In the genomic region with DNA sequence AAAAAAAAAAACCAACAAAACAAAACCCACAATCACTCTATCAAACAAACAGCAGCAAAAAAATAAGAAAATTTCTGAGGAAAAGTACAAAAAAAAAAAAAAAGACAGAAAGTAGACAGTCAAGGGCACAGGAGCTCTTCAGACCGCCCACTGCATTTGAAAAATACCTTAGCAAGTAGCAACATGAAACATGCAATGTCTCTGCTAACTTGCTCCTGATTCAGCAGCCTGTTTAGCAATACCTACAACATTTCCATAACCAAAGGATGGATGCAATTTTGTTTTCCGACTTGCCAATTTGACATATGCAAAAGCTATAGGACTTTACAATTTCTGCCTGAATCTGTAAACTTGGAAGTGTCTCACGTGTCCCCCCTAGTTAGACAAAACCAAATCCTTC, we compare ENCODE assay signal across 20 cellular contexts. TPM values are rescaled to one million over a fixed set of nuclear protein-coding genes. Genes with fewer than 3 reads are reported as not detected.
DNase-seq lines count a peak whose midpoint lies in the region; ATAC-seq and TF ChIP-seq lines count a peak whose summit lies in the region.
"Had no signal": no experiment of that assay in that cellular context is flagged by ENCODE, and none has a peak within 500 bp of the region (broad histone marks: within the 10 kb centered on the region; RNA-seq: fewer than 3 reads in every experiment).

No MANE protein-coding gene starts in this region.

- peaks cover 59% of the 10 kb centered on the region for H3K4me1 Mint-ChIP-seq in activated CD8-positive, alpha-beta T cell treated with anti-CD3 and anti-CD28 coated beads for 36 hours (ENCODE audit: low read depth)
- peaks cover 22% of the 10 kb centered on the region for H3K4me1 Mint-ChIP-seq in activated CD8-positive, alpha-beta T cell treated with anti-CD3 and anti-CD28 coated beads, Interleukin-2, amount 10 ng/mL, durations not matched to agents 7 days and 5 days (ENCODE audit: low read depth)

- no peaks in the 10 kb centered on the region for H3K27me3 ChIP-seq in HUES48 (ENCODE audit: control insufficient read depth, insufficient read depth, low read length)
- H3K27me3 ChIP-seq: BLaER1 treated with 17β-estradiol and CSF1 and Interleukin-3, amounts not matched to agents 10 nM and 100 nM; MG63; pancreas; stomach; upper lobe of left lung had no signal

- H3K9me3 Mint-ChIP-seq in activated CD8-positive, alpha-beta T cell treated with anti-CD3 and anti-CD28 coated beads for 36 hours: no peaks in the 10 kb centered on the region
- H3K9me3 Mint-ChIP-seq in activated CD8-positive, alpha-beta T cell treated with anti-CD3 and anti-CD28 coated beads, Interleukin-2, amount 10 ng/mL, durations not matched to agents 7 days and 5 days (ENCODE audit: insufficient read depth): no peaks in the 10 kb centered on the region
- H3K9me3 Mint-ChIP-seq: T-helper 2 cell treated with Interferon-gamma antibody and Interleukin-4, amounts not matched to agents 5 μg/mL and 100 μg/mL, for 36 hours had no signal

- 0 out of 2 replicates have a peak overlapping the region, but pooled peaks have one; percentile 10 for H3K9ac ChIP-seq in HUES48 (ENCODE audit: low read depth, low read length)

- H3K27me3 Mint-ChIP-seq in activated CD8-positive, alpha-beta T cell treated with anti-CD3 and anti-CD28 coated beads for 36 hours: no peaks in the 10 kb centered on the region
- H3K27me3 Mint-ChIP-seq in activated CD8-positive, alpha-beta T cell treated with anti-CD3 and anti-CD28 coated beads, Interleukin-2, amount 10 ng/mL, durations not matched to agents 7 days and 5 days (ENCODE audit: low read depth): no peaks in the 10 kb centered on the region

- H3K36me3 Mint-ChIP-seq in activated CD8-positive, alpha-beta T cell treated with anti-CD3 and anti-CD28 coated beads for 36 hours (ENCODE audit: low read depth): peaks cover 26% of the 10 kb centered on the region
- H3K36me3 Mint-ChIP-seq in activated CD8-positive, alpha-beta T cell treated with anti-CD3 and anti-CD28 coated beads, Interleukin-2, amount 10 ng/mL, durations not matched to agents 7 days and 5 days (ENCODE audit: low read depth): peaks cover 56% of the 10 kb centered on the region

- no peak overlapping the region for H3K4me3 Mint-ChIP-seq in activated CD8-positive, alpha-beta T cell treated with anti-CD3 and anti-CD28 coated beads for 36 hours
- no peak overlapping the region for H3K4me3 Mint-ChIP-seq in activated CD8-positive, alpha-beta T cell treated with anti-CD3 and anti-CD28 coated beads, Interleukin-2, amount 10 ng/mL, durations not matched to agents 7 days and 5 days
- H3K4me3 Mint-ChIP-seq: T-helper 2 cell treated with Interferon-gamma antibody and Interleukin-4, amounts not matched to agents 5 μg/mL and 100 μg/mL, for 36 hours had no signal

- no peak for ATAC-seq in activated CD8-positive, alpha-beta T cell treated with anti-CD3 and anti-CD28 coated beads for 36 hours
- no peak for ATAC-seq in activated CD8-positive, alpha-beta T cell treated with anti-CD3 and anti-CD28 coated beads, Interleukin-2, amount 10 ng/mL, durations not matched to agents 7 days and 5 days
- ATAC-seq: GM12878, HCT116, pancreas had no signal

- peak overlapping the region; percentile 56 for H3K27ac Mint-ChIP-seq in activated CD8-positive, alpha-beta T cell treated with anti-CD3 and anti-CD28 coated beads for 36 hours
- H3K27ac Mint-ChIP-seq in activated CD8-positive, alpha-beta T cell treated with anti-CD3 and anti-CD28 coated beads, Interleukin-2, amount 10 ng/mL, durations not matched to agents 7 days and 5 days: no peak overlapping the region
- H3K27ac Mint-ChIP-seq: T-helper 2 cell treated with Interferon-gamma antibody and Interleukin-4, amounts not matched to agents 5 μg/mL and 100 μg/mL, for 36 hours had no signal

- no peak overlapping the region for H3K27ac ChIP-seq in HUES48 (ENCODE audit: low read depth, low read length)
- H3K27ac ChIP-seq: BLaER1 treated with 17β-estradiol and CSF1 and Interleukin-3, amounts not matched to agents 10 nM and 100 nM; pancreas; stomach; upper lobe of left lung had no signal

- H3K4me1 ChIP-seq in HUES48 (ENCODE audit: control insufficient read depth, insufficient read depth, low read length): no peaks in the 10 kb centered on the region
- H3K4me1 ChIP-seq: pancreas had no signal

- POLR2A ChIA-PET in activated CD8-positive, alpha-beta T cell treated with anti-CD3 and anti-CD28 coated beads for 36 hours (lab: Charles Lee): interaction anchor here (0.6 to 0.7 kb wide), 2 partner anchors 51 to 66 kb away, joined by 3 read pairs; no protein-coding TSS in a partner anchor
- POLR2A ChIA-PET in activated CD8-positive, alpha-beta T cell treated with anti-CD3 and anti-CD28 coated beads, Interleukin-2, amount 10 ng/mL, durations not matched to agents 7 days and 5 days (lab: Charles Lee): no interaction called here

- DNase-seq in activated CD8-positive, alpha-beta T cell treated with anti-CD3 and anti-CD28 coated beads for 36 hours: no peak
- DNase-seq in activated CD8-positive, alpha-beta T cell treated with anti-CD3 and anti-CD28 coated beads, Interleukin-2, amount 10 ng/mL, durations not matched to agents 7 days and 5 days: no peak
- DNase-seq in epithelial cell of esophagus (ENCODE audit: low read depth) (peak; percentile 93), putamen (ENCODE audit: low spot score) (peak; percentile 7), RPMI8226 (no peak), glomerular visceral epithelial cell (ENCODE audit: extremely low spot score) (no peak), GM10266 (ENCODE audit: extremely low spot score) (no peak)
- DNase-seq: activated CD4-positive, CD25-positive, alpha-beta regulatory T cell; activated effector memory CD4-positive, alpha-beta T cell treated with anti-CD3 and anti-CD28 coated beads, Interleukin-2, amount 50 U/mL, for 16 hours; GF-D8; MG63; NCI-H146; pancreas; stomach; upper lobe of left lung had no signal

- intact Hi-C loops in activated CD8-positive, alpha-beta T cell treated with anti-CD3 and anti-CD28 coated beads for 36 hours (cut with micrococcal nuclease): no loop called here

- H3K4me3 ChIP-seq in HUES48 (ENCODE audit: low read depth, low read length) (no peak overlapping the region), epithelial cell of esophagus (ENCODE audit: low read length) (no peak overlapping the region)
- H3K4me3 ChIP-seq: BLaER1 treated with 17β-estradiol and CSF1 and Interleukin-3, amounts not matched to agents 10 nM and 100 nM; GM12878; MG63; pancreas; stomach; upper lobe of left lung had no signal

- peaks cover 15% of the 10 kb centered on the region for H3K36me3 ChIP-seq in HUES48 (ENCODE audit: control insufficient read depth, insufficient read depth, low read length)

- TF ChIP-seq CTCF in activated CD8-positive, alpha-beta T cell treated with anti-CD3 and anti-CD28 coated beads for 36 hours (IDR thresholded peaks at IDR 0.05): no peak
- TF ChIP-seq CTCF in epithelial cell of esophagus (IDR thresholded peaks at IDR 0.05; ENCODE audit: insufficient read depth, low read depth, low read length, missing control alignments): no peak
- TF ChIP-seq CTCF in GM10266 (IDR thresholded peaks at IDR 0.05; ENCODE audit: control insufficient read depth, insufficient read depth, low read depth, missing control alignments): no peak

- CTCF ChIA-PET in activated CD8-positive, alpha-beta T cell treated with anti-CD3 and anti-CD28 coated beads for 36 hours (lab: Charles Lee): no interaction called here
- CTCF ChIA-PET in activated CD8-positive, alpha-beta T cell treated with anti-CD3 and anti-CD28 coated beads, Interleukin-2, amount 10 ng/mL, durations not matched to agents 7 days and 5 days (lab: Charles Lee): interaction anchor here (1.4 to 1.6 kb wide), 2 partner anchors 10 to 58 kb away, joined by 4 to 9 read pairs; partner anchors contain the start of gene SYNRG

- H3K9me3 ChIP-seq in HUES48 (ENCODE audit: control insufficient read depth, insufficient read depth, low read length): no peaks in the 10 kb centered on the region
- H3K9me3 ChIP-seq: BLaER1 treated with 17β-estradiol and CSF1 and Interleukin-3, amounts not matched to agents 10 nM and 100 nM; MG63; pancreas; stomach; upper lobe of left lung had no signal

RNA-seq across cellular contexts. Expression of gene SYNRG, which starts 57.4 kb away (rescaled TPM):
- 10 to 100 TPM; 35.4 to 43.1 TPM for total RNA-seq in activated CD8-positive, alpha-beta T cell treated with anti-CD3 and anti-CD28 coated beads for 36 hours
- 100 to 1,000 TPM in 1 of 2 experiments, 10 to 100 TPM in 1; 97.4 to 105 TPM for total RNA-seq in activated CD8-positive, alpha-beta T cell treated with anti-CD3 and anti-CD28 coated beads, Interleukin-2, amount 10 ng/mL, durations not matched to agents 7 days and 5 days

Comparison
In these comparisons a context has a peak if more than half of its experiments do, and no peak if none do; other contexts are left out.
1. DNase-seq: peak in epithelial cell of esophagus (single experiment) and putamen (single experiment); none in activated CD8-positive, alpha-beta T cell treated with anti-CD3 and anti-CD28 coated beads for 36 hours (single experiment), activated CD8-positive, alpha-beta T cell treated with anti-CD3 and anti-CD28 coated beads, Interleukin-2, amount 10 ng/mL, durations not matched to agents 7 days and 5 days (single experiment), RPMI8226 (single experiment), glomerular visceral epithelial cell (single experiment) and GM10266 (single experiment).